Comparison of ENCODE assay signal across 8 cellular contexts in the genomic region with DNA sequence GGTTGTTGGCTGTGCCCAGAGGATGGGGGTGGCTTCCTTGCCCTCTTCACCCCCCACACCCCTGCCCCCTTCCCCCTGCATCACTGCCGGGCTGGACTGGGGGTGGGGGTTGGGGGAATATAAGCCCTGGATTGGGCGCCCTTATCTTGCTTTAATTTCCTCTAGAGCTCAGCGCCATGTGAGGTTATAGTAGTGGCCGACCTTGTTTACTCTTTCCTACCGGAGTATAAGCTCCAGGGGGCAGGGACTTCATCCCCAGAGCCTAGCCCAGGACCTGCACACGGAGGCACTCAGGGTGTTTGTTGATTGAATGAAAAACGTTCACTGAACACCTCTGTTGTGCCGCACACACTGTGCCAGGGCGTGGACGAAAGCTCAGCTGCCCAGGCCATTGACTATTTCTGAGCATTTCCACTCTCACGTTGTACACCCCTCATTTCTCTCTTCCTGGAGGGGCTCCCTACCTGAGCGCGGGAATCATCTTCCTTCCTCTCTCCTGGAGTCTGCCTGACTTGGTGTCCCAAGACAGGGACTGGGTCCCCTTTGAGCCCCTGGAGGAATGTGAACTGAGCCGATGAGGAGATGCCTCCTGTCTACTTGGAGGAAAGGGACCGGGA.
DNase-seq lines count a peak whose midpoint lies in the region; ATAC-seq and TF ChIP-seq lines count a peak whose summit lies in the region.

No MANE protein-coding gene starts in this region.

- peaks cover 42% of the 10 kb centered on the region for H3K4me1 Mint-ChIP-seq in stimulated activated effector memory CD8-positive, alpha-beta T cell treated with anti-CD3 and anti-CD28 coated beads, Interleukin-12 subunit alpha, Interleukin-12 subunit beta, amount 100 ng/mL, for 72 hours

- H3K36me3 Mint-ChIP-seq in stimulated activated effector memory CD8-positive, alpha-beta T cell treated with anti-CD3 and anti-CD28 coated beads, Interleukin-12 subunit alpha, Interleukin-12 subunit beta, amount 100 ng/mL, for 72 hours, result peaks cover 27% of the 10 kb centered on the region

- H3K27ac Mint-ChIP-seq in stimulated activated effector memory CD8-positive, alpha-beta T cell treated with anti-CD3 and anti-CD28 coated beads, Interleukin-12 subunit alpha, Interleukin-12 subunit beta, amount 100 ng/mL, for 72 hours, result no peak overlapping the region

- no peaks in the 10 kb centered on the region for H3K36me3 ChIP-seq in HAP-1 (replicated peaks)

- H3K9me3 Mint-ChIP-seq in stimulated activated effector memory CD8-positive, alpha-beta T cell treated with anti-CD3 and anti-CD28 coated beads, Interleukin-12 subunit alpha, Interleukin-12 subunit beta, amount 100 ng/mL, for 72 hours, result no peaks in the 10 kb centered on the region

- no peak for TF ChIP-seq CTCF in WI38 (IDR thresholded peaks at IDR 0.05; ENCODE audit: low read depth, low read length)

- peak overlapping the region; percentile 71 for H3K4me3 Mint-ChIP-seq in stimulated activated effector memory CD8-positive, alpha-beta T cell treated with anti-CD3 and anti-CD28 coated beads, Interleukin-12 subunit alpha, Interleukin-12 subunit beta, amount 100 ng/mL, for 72 hours

- no peak for DNase-seq in HAP-1 (ENCODE audit: low spot score in 2 of 2)
- DNase-seq in stimulated activated effector memory CD8-positive, alpha-beta T cell treated with anti-CD3 and anti-CD28 coated beads, Interleukin-12 subunit alpha, Interleukin-12 subunit beta, amount 100 ng/mL, for 72 hours (ENCODE audit: low spot score in 2 of 2), result no peak
- DNase-seq in HCEC 1CT, result no peak
- DNase-seq in activated gamma-delta T cell treated with Interleukin-2 at 50 U/mL for 16 hours, result no peak

- H3K4me3 ChIP-seq in HAP-1, result peak overlapping the region; percentile 30
- peak overlapping the region; percentile 50 for H3K4me3 ChIP-seq in WI38 (ENCODE audit: low read depth, low read length)
- peak overlapping the region; percentile 40; the same call in 1 of the 2 replicates for H3K4me3 ChIP-seq in iPS-18c (ENCODE audit: insufficient read depth, low read depth, low read length)

- no peaks in the 10 kb centered on the region for H3K27me3 ChIP-seq in HAP-1 (ENCODE audit: low read depth)

- in situ Hi-C loops in HAP-1 (cut with MboI; ENCODE audit: low sequenced_read_pairs), result loop anchor here (5.0 kb wide), 2 partner anchors 84 to 164 kb away; no protein-coding TSS in a partner anchor

- no peaks in the 10 kb centered on the region for H3K9me3 ChIP-seq in HAP-1
- H3K9me3 ChIP-seq in iPS-18c (ENCODE audit: control insufficient read depth, insufficient read depth, low read length), result no peaks in the 10 kb centered on the region

- H3K4me1 ChIP-seq in HAP-1, result peaks cover 6% of the 10 kb centered on the region

- TF ChIP-seq POLR2A in GM18505 (IDR thresholded peaks at IDR 0.05; ENCODE audit: borderline replicate concordance, extremely low read depth, insufficient read depth, insufficient read length), result no peak

- no peak for ATAC-seq in stimulated activated effector memory CD8-positive, alpha-beta T cell treated with anti-CD3 and anti-CD28 coated beads, Interleukin-12 subunit alpha, Interleukin-12 subunit beta, amount 100 ng/mL, for 72 hours
- ATAC-seq in HG02763 (IDR thresholded peaks at IDR 0.05; ENCODE audit: unreplicated experiment), result no peak
- ATAC-seq in GM18505 (IDR thresholded peaks at IDR 0.05; ENCODE audit: unreplicated experiment), result no peak
